Comparison of ENCODE assay signal across 10 cellular contexts in genomic region chr15:92909131-92909781, GRCh38. TPM values are rescaled to one million over a fixed set of nuclear protein-coding genes. Genes with fewer than 3 reads are reported as not detected.
DNase-seq lines count a peak whose midpoint lies in the region; ATAC-seq, FAIRE-seq and TF ChIP-seq lines count a peak whose summit lies in the region.
"Had no signal": no experiment of that assay in that cellular context is flagged by ENCODE, and none has a peak within 500 bp of the region (broad histone marks: within the 10 kb centered on the region; RNA-seq: fewer than 3 reads in every experiment).

No MANE protein-coding gene starts in this region.

- H3K27ac Mint-ChIP-seq in activated naive CD4-positive, alpha-beta T cell treated with anti-CD3 and anti-CD28 coated beads, Interleukin-2, amount 50 U/mL, for 24 hours, result peak overlapping the region; percentile 100
- H3K27ac Mint-ChIP-seq in brain (peak overlapping the region; percentile 61 to 100 (median 99)), memory B cell (peak overlapping the region; percentile 99)

- peaks cover 95% of the 10 kb centered on the region for H3K4me1 Mint-ChIP-seq in activated naive CD4-positive, alpha-beta T cell treated with anti-CD3 and anti-CD28 coated beads, Interleukin-2, amount 50 U/mL, for 24 hours
- peaks cover 99% of the 10 kb centered on the region for H3K4me1 Mint-ChIP-seq in brain
- peaks cover 64% of the 10 kb centered on the region for H3K4me1 Mint-ChIP-seq in memory B cell

- no peaks in the 10 kb centered on the region for H3K9me3 Mint-ChIP-seq in activated naive CD4-positive, alpha-beta T cell treated with anti-CD3 and anti-CD28 coated beads, Interleukin-2, amount 50 U/mL, for 24 hours
- H3K9me3 Mint-ChIP-seq in brain (peaks cover 0 to 3% (median 0%) of the 10 kb centered on the region in 5 experiments), memory B cell (no peaks in the 10 kb centered on the region)

- TF ChIP-seq POLR2A in GM12892 (IDR thresholded peaks at IDR 0.05; ENCODE audit: low read depth, low read length), result no peak

- DNase-seq in activated naive CD4-positive, alpha-beta T cell (lab: John Stamatoyannopoulos, UW), result no peak
- no peak for DNase-seq in memory B cell (ENCODE audit: low spot score in 2 of 2)
- no peak for DNase-seq in NCI-H1092 (lab: John Stamatoyannopoulos, UW)
- no peak for DNase-seq in GM12892 (ENCODE audit: insufficient read length)
- DNase-seq: NCI-H345, posterior cingulate gyrus had no signal

- ATAC-seq in memory B cell (ENCODE audit: low read depth), result no peak
- no peak for ATAC-seq in GM21423 (IDR thresholded peaks at IDR 0.05; ENCODE audit: unreplicated experiment)

- H3K27ac ChIP-seq in urinary bladder (ENCODE audit: low read depth), result peak overlapping the region; percentile 85

- H3K36me3 Mint-ChIP-seq in activated naive CD4-positive, alpha-beta T cell treated with anti-CD3 and anti-CD28 coated beads, Interleukin-2, amount 50 U/mL, for 24 hours, result peaks cover 20% of the 10 kb centered on the region
- H3K36me3 Mint-ChIP-seq in brain (peaks cover 56% of the 10 kb centered on the region), memory B cell (peaks cover 26% of the 10 kb centered on the region)

- H3K36me3 ChIP-seq in urinary bladder (ENCODE audit: insufficient read depth), result no peaks in the 10 kb centered on the region

- H3K27me3 Mint-ChIP-seq in activated naive CD4-positive, alpha-beta T cell treated with anti-CD3 and anti-CD28 coated beads, Interleukin-2, amount 50 U/mL, for 24 hours, result no peaks in the 10 kb centered on the region
- H3K27me3 Mint-ChIP-seq in brain (peaks cover 7% of the 10 kb centered on the region), memory B cell (no peaks in the 10 kb centered on the region)

- no peak for FAIRE-seq in GM12892 (lab: Jason Lieb, UNC)

- TF ChIP-seq CTCF in brain (conservative IDR thresholded peaks at IDR 0.05), result no peak

- peaks cover 2% of the 10 kb centered on the region for H3K4me1 ChIP-seq in urinary bladder (ENCODE audit: insufficient read depth)

- no peak overlapping the region for H3K4me3 ChIP-seq in urinary bladder (ENCODE audit: low read depth, low read length)

- H3K4me3 Mint-ChIP-seq in activated naive CD4-positive, alpha-beta T cell treated with anti-CD3 and anti-CD28 coated beads, Interleukin-2, amount 50 U/mL, for 24 hours, result peak overlapping the region; percentile 95
- peak overlapping the region; percentile 55 to 99 (median 91) for H3K4me3 Mint-ChIP-seq in brain
- peak overlapping the region; percentile 52 for H3K4me3 Mint-ChIP-seq in memory B cell

- WGBS in urinary bladder, result 45% methylated on average over 7 of the region's 7 CpGs

RNA-seq across cellular contexts. Expression of gene CHD2, which starts 9.1 kb away (rescaled TPM):
- polyA plus RNA-seq in brain (ENCODE audit: insufficient read depth, low read depth, low replicate concordance) (28.2 TPM), urinary bladder (29.9 TPM)
- total RNA-seq in urinary bladder, result 210 TPM
- 66.6 TPM for polyA plus RNA-seq in GM12892 (2012; ENCODE audit: missing spikeins)
